Comparison of ENCODE assay signal across 8 cellular contexts in the genomic region with DNA sequence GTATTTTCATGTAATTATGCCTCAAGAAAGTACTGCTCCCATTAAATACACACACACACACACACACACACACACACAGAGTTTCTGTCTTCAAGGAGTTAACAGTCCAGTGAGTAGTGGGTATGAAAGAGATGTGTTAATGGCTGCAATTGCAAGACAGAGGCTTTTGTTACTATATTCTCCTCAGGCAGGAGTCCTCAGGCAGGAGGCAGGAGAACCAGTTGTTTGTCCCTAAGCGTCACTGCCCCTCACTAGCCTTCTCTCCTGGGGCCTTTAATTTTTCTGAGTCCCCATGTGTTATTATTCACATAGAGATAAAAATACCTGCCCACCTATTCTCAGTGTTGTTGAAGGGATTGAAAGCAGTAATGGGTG. TPM values are rescaled to one million over a fixed set of nuclear protein-coding genes. Genes with fewer than 3 reads are reported as not detected.
DNase-seq lines count a peak whose midpoint lies in the region; ATAC-seq and TF ChIP-seq lines count a peak whose summit lies in the region.

No MANE protein-coding gene starts in this region.

- H3K9me2 ChIP-seq in Loucy (replicated peaks; ENCODE audit: low read depth, low read length) = no peaks in the 10 kb centered on the region

- H3K4me3 ChIP-seq in Caco-2 (ENCODE audit: low read depth, low read length) = no peak overlapping the region
- peak overlapping the region; percentile 73 for H3K4me3 ChIP-seq in Loucy (ENCODE audit: low read length, poor library complexity, severe bottlenecking)
- no peak overlapping the region for H3K4me3 ChIP-seq in neural progenitor cell

- no peak for TF ChIP-seq CTCF in Caco-2 (IDR thresholded peaks at IDR 0.05; ENCODE audit: insufficient read depth in 1 of 2, low read depth in 1 of 2, low read length in 1 of 2, severe bottlenecking in 1 of 2, unreplicated experiment in 1 of 2)
- TF ChIP-seq CTCF in Loucy (conservative IDR thresholded peaks at IDR 0.05; ENCODE audit: low read length) = no peak
- no peak for TF ChIP-seq CTCF in neural progenitor cell (IDR thresholded peaks at IDR 0.05)
- no peak for TF ChIP-seq CTCF in osteocyte (IDR thresholded peaks at IDR 0.05)

- H3K4me1 Mint-ChIP-seq in Caco-2 (ENCODE audit: low read depth, unreplicated experiment) = peaks cover 42% of the 10 kb centered on the region
- H3K4me1 Mint-ChIP-seq in central memory CD8-positive, alpha-beta T cell = peaks cover 95% of the 10 kb centered on the region
- H3K4me1 Mint-ChIP-seq in neural progenitor cell = peaks cover 52% of the 10 kb centered on the region
- peaks cover 20% of the 10 kb centered on the region for H3K4me1 Mint-ChIP-seq in osteocyte (ENCODE audit: unreplicated experiment)

- no peaks in the 10 kb centered on the region for H3K27me3 ChIP-seq in Caco-2 (replicated peaks; ENCODE audit: control insufficient read depth, insufficient read depth, low read length)
- H3K27me3 ChIP-seq in Loucy (ENCODE audit: insufficient read depth, low read length, poor library complexity, severe bottlenecking) = no peaks in the 10 kb centered on the region
- no peaks in the 10 kb centered on the region for H3K27me3 ChIP-seq in neural progenitor cell

- intact Hi-C loops in Caco-2 (cut with micrococcal nuclease; ENCODE audit: unreplicated experiment) = loop anchor here (1.0 to 10.0 kb wide), 7 partner anchors 12 to 499 kb away; a partner anchor contains a TSS

- H3K9ac ChIP-seq in Loucy (ENCODE audit: low read depth, low read length, poor library complexity, severe bottlenecking) = peak overlapping the region; percentile 97
- H3K9ac ChIP-seq in neural progenitor cell = no peak overlapping the region

- H3K9me3 Mint-ChIP-seq in Caco-2 (ENCODE audit: unreplicated experiment) = no peaks in the 10 kb centered on the region
- H3K9me3 Mint-ChIP-seq in central memory CD8-positive, alpha-beta T cell = no peaks in the 10 kb centered on the region
- H3K9me3 Mint-ChIP-seq in neural progenitor cell = no peaks in the 10 kb centered on the region
- no peaks in the 10 kb centered on the region for H3K9me3 Mint-ChIP-seq in osteocyte (ENCODE audit: unreplicated experiment)

- H3K27me3 Mint-ChIP-seq in Caco-2 (ENCODE audit: insufficient read depth, unreplicated experiment) (no peaks in the 10 kb centered on the region), neural progenitor cell (ENCODE audit: insufficient read depth, low read depth) (peaks cover 4% of the 10 kb centered on the region), osteocyte (ENCODE audit: unreplicated experiment) (no peaks in the 10 kb centered on the region)
- peaks cover 9% of the 10 kb centered on the region for H3K27me3 Mint-ChIP-seq in central memory CD8-positive, alpha-beta T cell

- POLR2A ChIA-PET in Caco-2 (lab: Charles Lee) = no interaction called here

- ATAC-seq in central memory CD8-positive, alpha-beta T cell (replicated peaks; ENCODE audit: extremely low read depth, poor library complexity, severe bottlenecking) = no peak
- ATAC-seq in left lobe of liver (no peak), GM18858 (IDR thresholded peaks at IDR 0.05; ENCODE audit: unreplicated experiment) (no peak)

- H3K4me3 Mint-ChIP-seq in Caco-2 (ENCODE audit: unreplicated experiment) (peak overlapping the region; percentile 47), neural progenitor cell (peak overlapping the region; percentile 65), osteocyte (ENCODE audit: unreplicated experiment) (no peak overlapping the region)
- H3K4me3 Mint-ChIP-seq in central memory CD8-positive, alpha-beta T cell = peak overlapping the region; percentile 84

- no TSS peak for BruUV-seq in Caco-2 (replicated peaks; lab: Mats Ljungman, UMichigan)

- no peaks in the 10 kb centered on the region for H3K9me3 ChIP-seq in Caco-2
- no peaks in the 10 kb centered on the region for H3K9me3 ChIP-seq in Loucy (ENCODE audit: insufficient read depth, low read depth, low read length)
- H3K9me3 ChIP-seq in neural progenitor cell (ENCODE audit: low read depth) = no peaks in the 10 kb centered on the region

- H3K79me2 ChIP-seq in Loucy (ENCODE audit: insufficient read depth, low read length) = peaks cover 51% of the 10 kb centered on the region
- H3K79me2 ChIP-seq in neural progenitor cell (ENCODE audit: low read depth) = no peaks in the 10 kb centered on the region

- H3F3A ChIP-seq in Loucy (ENCODE audit: low read depth) (peaks cover 27% of the 10 kb centered on the region), neural progenitor cell (ENCODE audit: low read depth) (no peaks in the 10 kb centered on the region)

- peak overlapping the region; percentile 85 for H3K4me2 ChIP-seq in Loucy (ENCODE audit: low read depth, low read length, poor library complexity, severe bottlenecking)
- H3K4me2 ChIP-seq in neural progenitor cell = no peak overlapping the region

- CTCF ChIA-PET in Caco-2 (lab: Charles Lee) = interaction anchor here (1.1 to 1.3 kb wide), 2 partner anchors 12 to 95 kb away, joined by 3 to 19 read pairs; no protein-coding TSS in a partner anchor

- no peak overlapping the region for H3K27ac ChIP-seq in neural progenitor cell

- H3K4me1 ChIP-seq in Caco-2 (peaks cover 61% of the 10 kb centered on the region), Loucy (ENCODE audit: insufficient read depth, low read length, poor library complexity, severe bottlenecking) (peaks cover 86% of the 10 kb centered on the region), neural progenitor cell (peaks cover 14% of the 10 kb centered on the region)

- H2AFZ ChIP-seq in Loucy (ENCODE audit: low read length) (no peak overlapping the region), neural progenitor cell (replicated peaks) (no peak overlapping the region)

- H3K27ac Mint-ChIP-seq in Caco-2 (ENCODE audit: unreplicated experiment) (peak overlapping the region; percentile 95), neural progenitor cell (peak overlapping the region; percentile 88), osteocyte (ENCODE audit: unreplicated experiment) (no peak overlapping the region)
- H3K27ac Mint-ChIP-seq in central memory CD8-positive, alpha-beta T cell (ENCODE audit: low read depth) = peak overlapping the region; percentile 100

- H4K20me1 ChIP-seq in Loucy (ENCODE audit: insufficient read depth, low read length, poor library complexity, severe bottlenecking) (no peaks in the 10 kb centered on the region), neural progenitor cell (ENCODE audit: low read depth) (no peaks in the 10 kb centered on the region)

- no peaks in the 10 kb centered on the region for H3K36me3 ChIP-seq in Caco-2 (ENCODE audit: control insufficient read depth, insufficient read depth, low read length)
- peaks cover 10% of the 10 kb centered on the region; the same call in 1 of the 2 replicates for H3K36me3 ChIP-seq in Loucy (ENCODE audit: insufficient read depth, low read length)
- no peaks in the 10 kb centered on the region for H3K36me3 ChIP-seq in neural progenitor cell

- DNase-seq in Caco-2 = no peak
- no peak for DNase-seq in central memory CD8-positive, alpha-beta T cell (ENCODE audit: low spot score in 2 of 2)
- DNase-seq in neural progenitor cell (ENCODE audit: low spot score) = no peak
- DNase-seq in left lobe of liver (ENCODE audit: low spot score) = no peak
- DNase-seq in NCI-H510A treated with DMSO at 0.1 percent for 48 hours (lab: John Stamatoyannopoulos, UW) = no peak
- DNase-seq in osteocyte (ENCODE audit: extremely low spot score, unreplicated experiment) = no peak

- peaks cover 33% of the 10 kb centered on the region for H3K36me3 Mint-ChIP-seq in Caco-2 (ENCODE audit: insufficient read depth, unreplicated experiment)
- H3K36me3 Mint-ChIP-seq in central memory CD8-positive, alpha-beta T cell (ENCODE audit: insufficient read depth) = peaks cover 57% of the 10 kb centered on the region
- no peaks in the 10 kb centered on the region for H3K36me3 Mint-ChIP-seq in neural progenitor cell
- peaks cover 5% of the 10 kb centered on the region for H3K36me3 Mint-ChIP-seq in osteocyte (ENCODE audit: unreplicated experiment)

RNA-seq across cellular contexts. Expression of a gene that starts 31.2 kb away (rescaled TPM):
- total RNA-seq in Caco-2 (2022) (151 and 160 TPM in 2 replicates), neural progenitor cell (ENCODE audit: low replicate concordance) (166 and 185 TPM in 2 replicates), left lobe of liver (133 TPM), osteocyte (220 and 223 TPM in 2 replicates)

RNA-seq across cellular contexts. Expression of a gene that starts 40.3 kb away (rescaled TPM):
- total RNA-seq in Caco-2 (2022) (64.5 and 73.5 TPM in 2 replicates), neural progenitor cell (ENCODE audit: low replicate concordance) (9.3 and 13.3 TPM in 2 replicates), left lobe of liver (20.0 TPM), osteocyte (74.1 and 87.3 TPM in 2 replicates)
